Comparison of ENCODE assay signal across 9 cellular contexts in the genomic region with DNA sequence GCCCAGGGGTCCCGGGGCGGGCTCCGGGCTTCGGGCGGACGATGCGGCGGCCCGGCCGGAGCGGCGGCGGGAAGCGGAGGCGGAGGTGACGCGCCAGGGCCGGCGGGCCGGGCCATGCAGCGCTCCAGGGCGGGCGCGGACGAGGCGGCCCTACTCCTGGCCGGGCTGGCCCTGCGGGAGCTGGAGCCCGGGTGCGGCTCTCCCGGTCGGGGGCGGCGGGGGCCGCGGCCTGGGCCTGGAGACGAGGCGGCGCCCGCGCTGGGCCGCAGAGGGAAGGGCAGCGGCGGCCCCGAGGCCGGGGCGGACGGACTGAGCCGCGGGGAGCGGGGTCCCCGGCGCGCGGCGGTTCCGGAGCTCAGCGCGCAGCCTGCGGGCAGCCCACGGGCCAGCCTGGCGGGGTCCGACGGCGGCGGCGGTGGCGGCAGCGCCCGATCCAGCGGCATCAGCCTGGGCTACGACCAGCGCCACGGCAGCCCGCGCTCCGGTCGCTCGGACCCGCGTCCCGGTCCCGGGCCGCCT. TPM values are rescaled to one million over a fixed set of nuclear protein-coding genes. Genes with fewer than 3 reads are reported as not detected.
DNase-seq lines count a peak whose midpoint lies in the region; ATAC-seq, FAIRE-seq and TF ChIP-seq lines count a peak whose summit lies in the region.
"Had no signal": no experiment of that assay in that cellular context is flagged by ENCODE, and none has a peak within 500 bp of the region (broad histone marks: within the 10 kb centered on the region; RNA-seq: fewer than 3 reads in every experiment).

No MANE protein-coding gene starts in this region.

- no peaks in the 10 kb centered on the region for H3K36me3 Mint-ChIP-seq in stimulated activated memory B cell treated with anti-CD40 and anti-IgM and Interleukin-4, amounts not matched to agents 10 μg/mL and 1 μg/mL and 100 μg/mL, for 72 hours
- no peaks in the 10 kb centered on the region for H3K36me3 Mint-ChIP-seq in activated naive CD4-positive, alpha-beta T cell treated with anti-CD3 and anti-CD28 coated beads, Interleukin-2, amount 10 ng/mL, durations not matched to agents 7 days and 5 days

- no peaks in the 10 kb centered on the region for H3K9me3 Mint-ChIP-seq in stimulated activated memory B cell treated with anti-CD40 and anti-IgM and Interleukin-4, amounts not matched to agents 10 μg/mL and 1 μg/mL and 100 μg/mL, for 72 hours
- no peaks in the 10 kb centered on the region for H3K9me3 Mint-ChIP-seq in activated naive CD4-positive, alpha-beta T cell treated with anti-CD3 and anti-CD28 coated beads, Interleukin-2, amount 10 ng/mL, durations not matched to agents 7 days and 5 days

- H3K27me3 ChIP-seq in H7 (ENCODE audit: control insufficient read depth, insufficient read depth, low read length) (peaks cover 20% of the 10 kb centered on the region), brain microvascular endothelial cell (replicated peaks) (no peaks in the 10 kb centered on the region), iPS-18a (ENCODE audit: control insufficient read depth, insufficient read depth, low read length) (peaks cover 25% of the 10 kb centered on the region)

- no peaks in the 10 kb centered on the region for H3K36me3 ChIP-seq in H7 (replicated peaks; ENCODE audit: control insufficient read depth, insufficient read depth, low read length)
- no peaks in the 10 kb centered on the region for H3K36me3 ChIP-seq in brain microvascular endothelial cell (replicated peaks)
- no peaks in the 10 kb centered on the region for H3K36me3 ChIP-seq in iPS-18a (ENCODE audit: control insufficient read depth, low read depth, low read length)

- CTCF ChIA-PET in activated naive CD4-positive, alpha-beta T cell treated with anti-CD3 and anti-CD28 coated beads, Interleukin-2, amount 10 ng/mL, durations not matched to agents 7 days and 5 days (lab: Charles Lee) = interaction anchor here (1.3 kb wide), 1 partner anchor 8 kb away, joined by 4 read pairs; no protein-coding TSS in a partner anchor

- H3K4me3 Mint-ChIP-seq in stimulated activated memory B cell treated with anti-CD40 and anti-IgM and Interleukin-4, amounts not matched to agents 10 μg/mL and 1 μg/mL and 100 μg/mL, for 72 hours = no peak overlapping the region
- no peak overlapping the region for H3K4me3 Mint-ChIP-seq in activated naive CD4-positive, alpha-beta T cell treated with anti-CD3 and anti-CD28 coated beads, Interleukin-2, amount 10 ng/mL, durations not matched to agents 7 days and 5 days

- FAIRE-seq in GM19239 (lab: Jason Lieb, UNC) (no peak), RCC 7860 (lab: Jason Lieb, UNC) (no peak)

- H3K4me1 ChIP-seq in iPS-18a (ENCODE audit: control insufficient read depth, low read depth, low read length) = peaks cover 4% of the 10 kb centered on the region

- H3K9ac ChIP-seq in iPS-18a (ENCODE audit: low read length) = no peak overlapping the region

- ATAC-seq in stimulated activated memory B cell treated with anti-CD40 and anti-IgM and Interleukin-4, amounts not matched to agents 10 μg/mL and 1 μg/mL and 100 μg/mL, for 72 hours = peak; percentile 21
- no peak for ATAC-seq in HG02798 (IDR thresholded peaks at IDR 0.05; ENCODE audit: poor library complexity, unreplicated experiment)

- TF ChIP-seq CTCF in brain microvascular endothelial cell (IDR thresholded peaks at IDR 0.05; ENCODE audit: low read depth, low read length, missing control alignments) = no peak

- H3K9me3 ChIP-seq in iPS-18a (ENCODE audit: control insufficient read depth, low read depth, low read length) = no peaks in the 10 kb centered on the region

- H3K27ac Mint-ChIP-seq in stimulated activated memory B cell treated with anti-CD40 and anti-IgM and Interleukin-4, amounts not matched to agents 10 μg/mL and 1 μg/mL and 100 μg/mL, for 72 hours = no peak overlapping the region
- H3K27ac Mint-ChIP-seq in activated naive CD4-positive, alpha-beta T cell treated with anti-CD3 and anti-CD28 coated beads, Interleukin-2, amount 10 ng/mL, durations not matched to agents 7 days and 5 days = no peak overlapping the region

- no peak overlapping the region for H3K27ac ChIP-seq in brain microvascular endothelial cell
- no peak overlapping the region for H3K27ac ChIP-seq in iPS-18a (ENCODE audit: low read length)

- peaks cover 53% of the 10 kb centered on the region for H3K27me3 Mint-ChIP-seq in stimulated activated memory B cell treated with anti-CD40 and anti-IgM and Interleukin-4, amounts not matched to agents 10 μg/mL and 1 μg/mL and 100 μg/mL, for 72 hours
- H3K27me3 Mint-ChIP-seq in activated naive CD4-positive, alpha-beta T cell treated with anti-CD3 and anti-CD28 coated beads, Interleukin-2, amount 10 ng/mL, durations not matched to agents 7 days and 5 days = peaks cover 79% of the 10 kb centered on the region

- DNase-seq in H7 (no peak), brain microvascular endothelial cell (no peak), GM19239 (ENCODE audit: insufficient read length, low spot score) (no peak), RCC 7860 (ENCODE audit: low spot score) (no peak)
- DNase-seq in activated naive CD4-positive, alpha-beta T cell treated with anti-CD3 and anti-CD28 coated beads, Interleukin-2, amount 10 ng/mL, durations not matched to agents 7 days and 5 days = no peak
- DNase-seq: activated CD4-positive, alpha-beta T cell treated with anti-CD3 and anti-CD28 coated beads, Interleukin-2, amount 50 U/mL, for 1 hour had no signal

- H3K4me1 Mint-ChIP-seq in stimulated activated memory B cell treated with anti-CD40 and anti-IgM and Interleukin-4, amounts not matched to agents 10 μg/mL and 1 μg/mL and 100 μg/mL, for 72 hours = peaks cover 8% of the 10 kb centered on the region
- H3K4me1 Mint-ChIP-seq in activated naive CD4-positive, alpha-beta T cell treated with anti-CD3 and anti-CD28 coated beads, Interleukin-2, amount 10 ng/mL, durations not matched to agents 7 days and 5 days = peaks cover 7% of the 10 kb centered on the region

- in situ Hi-C loops in brain microvascular endothelial cell (cut with HindIII; ENCODE audit: low pct_ligation_motif_present, low sequenced_read_pairs) = no loop called here

- peak overlapping the region; percentile 74 for H3K4me3 ChIP-seq in H7 (ENCODE audit: insufficient read depth, low read depth, low read length)
- H3K4me3 ChIP-seq in brain microvascular endothelial cell (ENCODE audit: low read depth, low read length) = peak overlapping the region; percentile 66
- peak overlapping the region; percentile 80 for H3K4me3 ChIP-seq in iPS-18a (ENCODE audit: low read length)

RNA-seq across cellular contexts. Expression of gene WTIP, which starts 0.4 kb away (rescaled TPM):
- total RNA-seq in H7 (2014; rRNA removed; shearing (Covaris generic)) = 12.5 and 14.8 TPM in 2 replicates

RNA-seq across cellular contexts. Expression of gene UBA2, which starts 53.7 kb away (rescaled TPM):
- 227 and 241 TPM in 2 replicates for total RNA-seq in H7 (2014; rRNA removed; shearing (Covaris generic))
